In the genomic region with DNA sequence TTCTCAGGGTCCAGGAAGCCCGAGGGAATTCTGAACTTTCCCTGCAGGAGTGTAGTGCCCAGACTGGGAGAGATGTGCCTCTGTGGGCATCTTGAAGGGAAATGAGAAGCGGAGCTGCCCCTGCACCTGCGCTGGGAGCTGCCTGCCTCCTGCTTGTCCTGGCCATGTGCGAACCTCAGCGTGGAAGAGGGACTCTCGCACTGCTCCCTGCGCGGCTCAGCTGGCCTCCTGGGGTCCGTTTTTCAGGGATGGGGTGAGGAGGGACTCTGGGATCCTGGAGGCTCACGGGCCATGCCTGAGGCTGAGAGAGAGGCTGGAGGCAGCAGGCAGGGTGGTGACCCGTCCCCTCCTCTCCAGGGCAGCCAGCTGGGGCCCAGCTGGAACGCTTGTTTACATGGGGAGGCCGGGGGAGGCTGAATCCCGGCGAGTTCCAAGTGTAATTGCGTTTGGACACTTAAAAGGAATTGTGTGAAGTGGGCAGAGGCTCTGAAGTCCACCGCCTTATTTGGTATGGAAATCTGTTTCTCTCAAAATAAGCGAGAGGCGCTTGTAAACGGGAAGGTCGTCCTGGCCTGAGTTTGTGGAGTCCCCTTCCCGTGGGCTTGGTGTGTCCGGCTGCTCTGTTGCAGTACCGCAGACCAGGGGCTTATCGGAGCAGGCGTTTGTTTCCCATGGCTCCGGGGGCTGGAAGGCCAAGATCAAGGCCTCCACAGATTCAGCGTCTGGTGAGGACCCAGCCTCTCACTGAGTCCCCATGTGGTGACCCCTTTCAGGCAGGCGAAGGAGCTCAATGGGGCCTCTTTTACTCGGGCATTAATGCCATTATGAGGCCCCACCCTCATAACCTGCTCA, we compare ENCODE assay signal across 11 cellular contexts. TPM values are rescaled to one million over a fixed set of nuclear protein-coding genes. Genes with fewer than 3 reads are reported as not detected.
DNase-seq lines count a peak whose midpoint lies in the region; ATAC-seq and TF ChIP-seq lines count a peak whose summit lies in the region.
"Had no signal": no experiment of that assay in that cellular context is flagged by ENCODE, and none has a peak within 500 bp of the region (broad histone marks: within the 10 kb centered on the region; RNA-seq: fewer than 3 reads in every experiment).

No MANE protein-coding gene starts in this region.

- no peaks in the 10 kb centered on the region for H3K36me3 ChIP-seq in SJSA1
- H3K36me3 ChIP-seq in heart right ventricle: no peaks in the 10 kb centered on the region
- no peaks in the 10 kb centered on the region for H3K36me3 ChIP-seq in rectal smooth muscle tissue (ENCODE audit: control insufficient read depth, insufficient read depth, low read length)

- 50 to 55% methylated on average over 30 of the region's 30 CpGs for WGBS in heart right ventricle, 2 donors

- H3K9me3 ChIP-seq in SJSA1 (replicated peaks) (no peaks in the 10 kb centered on the region), heart right ventricle (no peaks in the 10 kb centered on the region)

- peak overlapping the region; percentile 59 for H3K9ac ChIP-seq in rectal smooth muscle tissue (ENCODE audit: low read length)

- peak; percentile 20 for DNase-seq in COR-L47 (lab: John Stamatoyannopoulos, UW)
- peak; percentile 65 to 69 for DNase-seq in SJSA1 (ENCODE audit: low read depth in 1 of 2, low spot score in 2 of 2)
- peak; percentile 61 to 80 for DNase-seq in heart right ventricle
- no peak for DNase-seq in NCI-H2196 treated with DMSO at 0.1 percent for 48 hours (lab: John Stamatoyannopoulos, UW; ENCODE audit: unreplicated experiment)
- no peak for DNase-seq in A172 (ENCODE audit: low spot score)
- DNase-seq: activated CD4-positive, alpha-beta T cell treated with anti-CD3 and anti-CD28 coated beads for 1 hour; Calu3; KG1 had no signal

- H3K27ac ChIP-seq in SJSA1 (no peak overlapping the region), heart right ventricle (peak overlapping the region in 9 of 10 donors; percentile 72 to 86 (median 80)), rectal smooth muscle tissue (ENCODE audit: low read depth, low read length) (peak overlapping the region; percentile 99)

- peaks cover 65% of the 10 kb centered on the region for H3K4me1 ChIP-seq in SJSA1 (replicated peaks)
- H3K4me1 ChIP-seq in heart right ventricle: peaks cover 5 to 53% (median 34%) of the 10 kb centered on the region in 9 donors
- H3K4me1 ChIP-seq in rectal smooth muscle tissue (ENCODE audit: control insufficient read depth, insufficient read depth, low read length): peaks cover 29% of the 10 kb centered on the region

- H3K4me3 ChIP-seq in SJSA1: no peak overlapping the region
- peak overlapping the region in 7 of 10 donors; percentile 41 to 55 (median 53) for H3K4me3 ChIP-seq in heart right ventricle
- H3K4me3 ChIP-seq in rectal smooth muscle tissue (ENCODE audit: low read length): peak overlapping the region; percentile 85

- no peak for TF ChIP-seq CTCF in heart right ventricle (IDR thresholded peaks at IDR 0.05)

- H3K27me3 ChIP-seq in SJSA1 (replicated peaks) (no peaks in the 10 kb centered on the region), heart right ventricle (peaks cover 0 to 54% (median 35%) of the 10 kb centered on the region in 7 donors), rectal smooth muscle tissue (ENCODE audit: control insufficient read depth, insufficient read depth, low read length) (peaks cover 3% of the 10 kb centered on the region)

- intact Hi-C loops in heart right ventricle (cut with DNase I): no loop called here

- ATAC-seq in heart right ventricle (peak in 7 of 8 donors; percentile 41 to 69 (median 60)), GM21786 (IDR thresholded peaks at IDR 0.05; ENCODE audit: unreplicated experiment) (no peak), HG02870 (IDR thresholded peaks at IDR 0.05; ENCODE audit: unreplicated experiment) (no peak)

RNA-seq across cellular contexts. Expression of gene MRGPRF, which starts 1.3 kb away (rescaled TPM):
- 25.8 and 27.4 TPM in 2 replicates for total RNA-seq in SJSA1 (2014; rRNA removed; shearing (Covaris generic))
- total RNA-seq in heart right ventricle: 10 to 100 TPM in 1 of 10 donors, 1 to 10 TPM in 8, under 1 TPM in 1; 0.98 to 10.7 (median 1.6) TPM
- 1 to 10 TPM; 7.2 to 7.9 TPM for polyA plus RNA-seq in heart right ventricle
- total RNA-seq in A172 (2014; rRNA removed; shearing (Covaris generic)): 0.69 and 0.86 TPM in 2 replicates

RNA-seq across cellular contexts. Expression of gene MRGPRD, which starts 33.5 kb away (rescaled TPM):
- total RNA-seq in SJSA1 (2014; rRNA removed; shearing (Covaris generic)): not detected in 2 replicates
- not detected for total RNA-seq in heart right ventricle
- polyA plus RNA-seq in heart right ventricle: not detected
- total RNA-seq in A172 (2014; rRNA removed; shearing (Covaris generic)): not detected in 2 replicates
- total RNA-seq: Calu3 had no signal

RNA-seq across cellular contexts. Expression of gene TPCN2, which starts 34.4 kb away (rescaled TPM):
- 21.7 and 24.1 TPM in 2 replicates for total RNA-seq in SJSA1 (2014; rRNA removed; shearing (Covaris generic))
- 10 to 100 TPM in 2 of 10 donors, 1 to 10 TPM in 8; 4.8 to 13.0 (median 7.8) TPM for total RNA-seq in heart right ventricle
- 10 to 100 TPM in 1 of 2 donors, 1 to 10 TPM in 1; 3.4 to 19.2 TPM for polyA plus RNA-seq in heart right ventricle
- 11.1 and 11.9 TPM in 2 replicates for total RNA-seq in A172 (2014; rRNA removed; shearing (Covaris generic))

Comparison
In these comparisons a context has a peak if more than half of its experiments do, and no peak if none do; other contexts are left out.
1. DNase-seq: peak in COR-L47 (single experiment), SJSA1 (2 of 2) and heart right ventricle (2 of 2); none in NCI-H2196 treated with DMSO at 0.1 percent for 48 hours (single experiment) and A172 (single experiment).
2. ATAC-seq: peak in heart right ventricle (7 of 8); none in GM21786 (single experiment) and HG02870 (single experiment).